Comparison of ENCODE assay signal across 23 cellular contexts in genomic region chr10:103428989-103429643, GRCh38. TPM values are rescaled to one million over a fixed set of nuclear protein-coding genes. Genes with fewer than 3 reads are reported as not detected.
DNase-seq lines count a peak whose midpoint lies in the region; ATAC-seq lines count a peak whose summit lies in the region.
"Had no signal": no experiment of that assay in that cellular context is flagged by ENCODE, and none has a peak within 500 bp of the region (broad histone marks: within the 10 kb centered on the region; RNA-seq: fewer than 3 reads in every experiment).

No MANE protein-coding gene starts in this region.

- H3K4me3 ChIP-seq in CD8-positive, alpha-beta memory T cell (ENCODE audit: low read length) = no peak overlapping the region
- no peak overlapping the region for H3K4me3 ChIP-seq in naive thymus-derived CD4-positive, alpha-beta T cell (ENCODE audit: low read length)
- H3K4me3 ChIP-seq: hepatocyte, SJSA1, skin epidermis had no signal

- H3K27me3 ChIP-seq in CD8-positive, alpha-beta memory T cell (ENCODE audit: insufficient read depth, low read length, poor library complexity, severe bottlenecking) = no peaks in the 10 kb centered on the region
- no peaks in the 10 kb centered on the region for H3K27me3 ChIP-seq in naive thymus-derived CD4-positive, alpha-beta T cell (ENCODE audit: control insufficient read depth in 2 of 2, insufficient read depth in 2 of 2, low read length in 2 of 2)
- H3K27me3 ChIP-seq: foreskin keratinocyte, hepatocyte, neutrophil, SJSA1 had no signal

- H3K36me3 ChIP-seq in CD8-positive, alpha-beta memory T cell (ENCODE audit: insufficient read depth, low read length) = peaks cover 27% of the 10 kb centered on the region
- H3K36me3 ChIP-seq in naive thymus-derived CD4-positive, alpha-beta T cell (ENCODE audit: control insufficient read depth in 2 of 3, insufficient read depth in 3 of 3, low read length in 3 of 3) = peaks cover 0 to 59% (median 6%) of the 10 kb centered on the region in 3 experiments

- POLR2A ChIA-PET in CD8-positive, alpha-beta memory T cell (lab: Charles Lee) = no interaction called here
- POLR2A ChIA-PET in activated CD4-positive, alpha-beta memory T cell treated with anti-CD3 and anti-CD28 coated beads, Interleukin-2, amount 10 ng/mL, durations not matched to agents 7 days and 5 days (lab: Charles Lee) = interaction anchor here (1.1 kb wide), 1 partner anchor 22 kb away, joined by 3 read pairs; no protein-coding TSS in a partner anchor
- POLR2A ChIA-PET in naive thymus-derived CD4-positive, alpha-beta T cell (lab: Charles Lee) = no interaction called here

- intact Hi-C loops in naive thymus-derived CD4-positive, alpha-beta T cell (cut with micrococcal nuclease) = loop anchor here (1.0 to 2.0 kb wide), 3 partner anchors 23 to 60 kb away; partner anchors contain the start of gene CALHM2 (in 1 of the 2)

- CTCF ChIA-PET in activated naive CD4-positive, alpha-beta T cell treated with anti-CD3 and anti-CD28 coated beads, Interleukin-2, amount 10 ng/mL, durations not matched to agents 7 days and 5 days (lab: Charles Lee) = no interaction called here
- CTCF ChIA-PET in CD8-positive, alpha-beta memory T cell (lab: Charles Lee) = no interaction called here
- CTCF ChIA-PET in activated CD4-positive, alpha-beta memory T cell treated with anti-CD3 and anti-CD28 coated beads, Interleukin-2, amount 10 ng/mL, durations not matched to agents 7 days and 5 days (lab: Charles Lee) = interaction anchor here (0.9 to 1.8 kb wide), 2 partner anchors 12 to 22 kb away, joined by 3 to 6 read pairs; no protein-coding TSS in a partner anchor
- CTCF ChIA-PET in naive thymus-derived CD4-positive, alpha-beta T cell (lab: Charles Lee) = no interaction called here

- peak overlapping the region; percentile 85 for H3K27ac Mint-ChIP-seq in activated naive CD4-positive, alpha-beta T cell treated with anti-CD3 and anti-CD28 coated beads, Interleukin-2, amount 10 ng/mL, durations not matched to agents 7 days and 5 days
- H3K27ac Mint-ChIP-seq in CD8-positive, alpha-beta memory T cell = peak overlapping the region in 6 of 8 donors; percentile 8 to 78 (median 66)
- H3K27ac Mint-ChIP-seq in activated CD4-positive, alpha-beta memory T cell treated with anti-CD3 and anti-CD28 coated beads, Interleukin-2, amount 10 ng/mL, durations not matched to agents 7 days and 5 days = peak overlapping the region; percentile 89
- peak overlapping the region in 7 of 9 donors; percentile 7 to 58 (median 26) for H3K27ac Mint-ChIP-seq in naive thymus-derived CD4-positive, alpha-beta T cell

- peaks cover 71% of the 10 kb centered on the region for H3K36me3 Mint-ChIP-seq in activated naive CD4-positive, alpha-beta T cell treated with anti-CD3 and anti-CD28 coated beads, Interleukin-2, amount 10 ng/mL, durations not matched to agents 7 days and 5 days
- H3K36me3 Mint-ChIP-seq in CD8-positive, alpha-beta memory T cell = peaks cover 7 to 85% (median 18%) of the 10 kb centered on the region in 3 donors
- peaks cover 70% of the 10 kb centered on the region for H3K36me3 Mint-ChIP-seq in activated CD4-positive, alpha-beta memory T cell treated with anti-CD3 and anti-CD28 coated beads, Interleukin-2, amount 10 ng/mL, durations not matched to agents 7 days and 5 days (ENCODE audit: low read depth)
- peaks cover 16 to 58% (median 33%) of the 10 kb centered on the region in 5 donors for H3K36me3 Mint-ChIP-seq in naive thymus-derived CD4-positive, alpha-beta T cell

- H3K4me1 Mint-ChIP-seq in activated naive CD4-positive, alpha-beta T cell treated with anti-CD3 and anti-CD28 coated beads, Interleukin-2, amount 10 ng/mL, durations not matched to agents 7 days and 5 days = peaks cover 71% of the 10 kb centered on the region
- H3K4me1 Mint-ChIP-seq in CD8-positive, alpha-beta memory T cell = peaks cover 21 to 29% (median 28%) of the 10 kb centered on the region in 3 donors
- H3K4me1 Mint-ChIP-seq in activated CD4-positive, alpha-beta memory T cell treated with anti-CD3 and anti-CD28 coated beads, Interleukin-2, amount 10 ng/mL, durations not matched to agents 7 days and 5 days = peaks cover 64% of the 10 kb centered on the region
- H3K4me1 Mint-ChIP-seq in naive thymus-derived CD4-positive, alpha-beta T cell = peaks cover 16 to 58% (median 40%) of the 10 kb centered on the region in 7 donors

- H3K27me3 Mint-ChIP-seq in activated naive CD4-positive, alpha-beta T cell treated with anti-CD3 and anti-CD28 coated beads, Interleukin-2, amount 10 ng/mL, durations not matched to agents 7 days and 5 days = no peaks in the 10 kb centered on the region
- H3K27me3 Mint-ChIP-seq in CD8-positive, alpha-beta memory T cell = no peaks in the 10 kb centered on the region
- no peaks in the 10 kb centered on the region for H3K27me3 Mint-ChIP-seq in activated CD4-positive, alpha-beta memory T cell treated with anti-CD3 and anti-CD28 coated beads, Interleukin-2, amount 10 ng/mL, durations not matched to agents 7 days and 5 days
- H3K27me3 Mint-ChIP-seq in naive thymus-derived CD4-positive, alpha-beta T cell = no peaks in the 10 kb centered on the region

- H3K4me3 Mint-ChIP-seq in activated naive CD4-positive, alpha-beta T cell treated with anti-CD3 and anti-CD28 coated beads, Interleukin-2, amount 10 ng/mL, durations not matched to agents 7 days and 5 days = peak overlapping the region; percentile 51
- peak overlapping the region in 3 of 7 donors; percentile 16 to 29 (median 23) for H3K4me3 Mint-ChIP-seq in CD8-positive, alpha-beta memory T cell
- H3K4me3 Mint-ChIP-seq in activated CD4-positive, alpha-beta memory T cell treated with anti-CD3 and anti-CD28 coated beads, Interleukin-2, amount 10 ng/mL, durations not matched to agents 7 days and 5 days = no peak overlapping the region
- H3K4me3 Mint-ChIP-seq in naive thymus-derived CD4-positive, alpha-beta T cell = peak overlapping the region; percentile 50 to 81 (median 68)

- H3K9me3 Mint-ChIP-seq in activated naive CD4-positive, alpha-beta T cell treated with anti-CD3 and anti-CD28 coated beads, Interleukin-2, amount 10 ng/mL, durations not matched to agents 7 days and 5 days = no peaks in the 10 kb centered on the region
- no peaks in the 10 kb centered on the region for H3K9me3 Mint-ChIP-seq in CD8-positive, alpha-beta memory T cell
- H3K9me3 Mint-ChIP-seq in activated CD4-positive, alpha-beta memory T cell treated with anti-CD3 and anti-CD28 coated beads, Interleukin-2, amount 10 ng/mL, durations not matched to agents 7 days and 5 days = no peaks in the 10 kb centered on the region
- H3K9me3 Mint-ChIP-seq in naive thymus-derived CD4-positive, alpha-beta T cell = no peaks in the 10 kb centered on the region

- peak; percentile 36 for ATAC-seq in naive thymus-derived CD4-positive, alpha-beta T cell
- ATAC-seq in HG03045 (IDR thresholded peaks at IDR 0.05; ENCODE audit: unreplicated experiment) = no peak
- ATAC-seq: foreskin keratinocyte had no signal

- DNase-seq in activated naive CD4-positive, alpha-beta T cell treated with anti-CD3 and anti-CD28 coated beads, Interleukin-2, amount 10 ng/mL, durations not matched to agents 7 days and 5 days = no peak
- DNase-seq in activated naive CD4-positive, alpha-beta T cell treated with Interleukin-2 at 50 U/mL for 16 hours = no peak
- DNase-seq in CD8-positive, alpha-beta memory T cell = peak in 1 of 5 donors; percentile 21
- no peak for DNase-seq in activated CD4-positive, alpha-beta memory T cell treated with anti-CD3 and anti-CD28 coated beads, Interleukin-2, amount 10 ng/mL, durations not matched to agents 7 days and 5 days
- peak in 5 of 9 donors; percentile 26 to 37 (median 33) for DNase-seq in naive thymus-derived CD4-positive, alpha-beta T cell
- no peak for DNase-seq in mucosa of gallbladder (ENCODE audit: low spot score)
- DNase-seq in activated CD4-positive, CD25-positive, alpha-beta regulatory T cell (lab: John Stamatoyannopoulos, UW) = no peak
- DNase-seq: anterior cingulate cortex; foreskin keratinocyte; H7; IMR-90; NCI-H1436 treated with DMSO at 0.1 percent for 48 hours; stimulated activated CD4-positive, alpha-beta T cell treated with anti-CD3 and anti-CD28 coated beads, Interleukin-1b, Interleukin-23, amount 100 ng/mL, for 48 hours had no signal

- no peaks in the 10 kb centered on the region for H3K9me3 ChIP-seq in CD8-positive, alpha-beta memory T cell (ENCODE audit: low read length)
- H3K9me3 ChIP-seq in naive thymus-derived CD4-positive, alpha-beta T cell (ENCODE audit: control insufficient read depth in 2 of 3, low read length in 3 of 3) = no peaks in the 10 kb centered on the region
- H3K9me3 ChIP-seq: neutrophil, SJSA1 had no signal

- H3K4me1 ChIP-seq in CD8-positive, alpha-beta memory T cell (ENCODE audit: insufficient read depth, low read length) = peaks cover 28% of the 10 kb centered on the region
- peaks cover 0 to 18% of the 10 kb centered on the region in 2 donors for H3K4me1 ChIP-seq in naive thymus-derived CD4-positive, alpha-beta T cell (ENCODE audit: control insufficient read depth in 2 of 2, insufficient read depth in 2 of 2, low read length in 2 of 2)
- H3K4me1 ChIP-seq: foreskin keratinocyte, SJSA1 had no signal

- no peak overlapping the region for H3K27ac ChIP-seq in CD8-positive, alpha-beta memory T cell (ENCODE audit: low read depth, low read length)
- no peak overlapping the region for H3K27ac ChIP-seq in naive thymus-derived CD4-positive, alpha-beta T cell (ENCODE audit: low read depth, low read length)
- H3K27ac ChIP-seq: foreskin keratinocyte, hepatocyte, neutrophil, SJSA1 had no signal

RNA-seq across cellular contexts. Expression of gene CALHM2, which starts 23.1 kb away (rescaled TPM):
- total RNA-seq in CD8-positive, alpha-beta memory T cell = 10 to 100 TPM; 20.4 to 22.2 TPM
- polyA plus RNA-seq in CD8-positive, alpha-beta memory T cell = 92.7 TPM
- total RNA-seq in activated CD4-positive, alpha-beta memory T cell treated with anti-CD3 and anti-CD28 coated beads, Interleukin-2, amount 10 ng/mL, durations not matched to agents 7 days and 5 days = 100 to 1,000 TPM; 135 to 138 TPM
- 10 to 100 TPM in 4 of 5 experiments, 1 to 10 TPM in 1; 3.4 to 67.2 (median 19.3) TPM for total RNA-seq in naive thymus-derived CD4-positive, alpha-beta T cell
- polyA plus RNA-seq in naive thymus-derived CD4-positive, alpha-beta T cell = 1 to 10 TPM; 2.0 to 6.4 TPM
- total RNA-seq in mucosa of gallbladder = 24.8 TPM
- total RNA-seq: SJSA1 had no signal

RNA-seq across cellular contexts. Expression of gene CALHM1, which starts 29.6 kb away (rescaled TPM):
- total RNA-seq in CD8-positive, alpha-beta memory T cell = not detected
- not detected for polyA plus RNA-seq in CD8-positive, alpha-beta memory T cell
- under 1 TPM; 0.58 to 0.73 TPM for total RNA-seq in activated CD4-positive, alpha-beta memory T cell treated with anti-CD3 and anti-CD28 coated beads, Interleukin-2, amount 10 ng/mL, durations not matched to agents 7 days and 5 days
- total RNA-seq in naive thymus-derived CD4-positive, alpha-beta T cell = not detected
- polyA plus RNA-seq in naive thymus-derived CD4-positive, alpha-beta T cell = not detected
- not detected for total RNA-seq in mucosa of gallbladder
- total RNA-seq: cardiac septum, foreskin keratinocyte, hepatocyte, IMR-90, liver, pulmonary artery endothelial cell, SJSA1 had no signal
- polyA plus RNA-seq: AG04450, esophagus, foreskin keratinocyte, IMR-90, liver had no signal

RNA-seq across cellular contexts. Expression of gene PDCD11, which starts 32.7 kb away (rescaled TPM):
- total RNA-seq in CD8-positive, alpha-beta memory T cell = 10 to 100 TPM; 88.5 to 91.3 TPM
- 16.4 TPM for polyA plus RNA-seq in CD8-positive, alpha-beta memory T cell
- total RNA-seq in activated CD4-positive, alpha-beta memory T cell treated with anti-CD3 and anti-CD28 coated beads, Interleukin-2, amount 10 ng/mL, durations not matched to agents 7 days and 5 days = 10 to 100 TPM; 38.9 to 39.6 TPM
- total RNA-seq in naive thymus-derived CD4-positive, alpha-beta T cell = 10 to 100 TPM; 28.8 to 56.3 (median 38.8) TPM
- 10 to 100 TPM in 1 of 2 donors, 1 to 10 TPM in 1; 7.5 to 15.9 TPM for polyA plus RNA-seq in naive thymus-derived CD4-positive, alpha-beta T cell
- total RNA-seq in mucosa of gallbladder = 19.5 TPM

RNA-seq across cellular contexts. Expression of gene ATP5MK, which starts 32.8 kb away (rescaled TPM):
- 100 to 1,000 TPM; 438 to 454 TPM for total RNA-seq in CD8-positive, alpha-beta memory T cell
- polyA plus RNA-seq in CD8-positive, alpha-beta memory T cell = 553 TPM
- total RNA-seq in activated CD4-positive, alpha-beta memory T cell treated with anti-CD3 and anti-CD28 coated beads, Interleukin-2, amount 10 ng/mL, durations not matched to agents 7 days and 5 days = 100 to 1,000 TPM; 299 to 315 TPM
- 100 to 1,000 TPM; 106 to 334 (median 120) TPM for total RNA-seq in naive thymus-derived CD4-positive, alpha-beta T cell
- polyA plus RNA-seq in naive thymus-derived CD4-positive, alpha-beta T cell = 100 to 1,000 TPM; 339 to 525 TPM
- 309 TPM for total RNA-seq in mucosa of gallbladder

RNA-seq across cellular contexts. Expression of gene CALHM3, which starts 49.9 kb away (rescaled TPM):
- not detected for total RNA-seq in CD8-positive, alpha-beta memory T cell
- polyA plus RNA-seq in CD8-positive, alpha-beta memory T cell = not detected
- total RNA-seq in activated CD4-positive, alpha-beta memory T cell treated with anti-CD3 and anti-CD28 coated beads, Interleukin-2, amount 10 ng/mL, durations not matched to agents 7 days and 5 days = under 1 TPM; 0.48 to 0.53 TPM
- total RNA-seq in naive thymus-derived CD4-positive, alpha-beta T cell = not detected
- not detected for polyA plus RNA-seq in naive thymus-derived CD4-positive, alpha-beta T cell
- total RNA-seq in mucosa of gallbladder = not detected
- total RNA-seq: cardiac septum, foreskin keratinocyte, hepatocyte, IMR-90, pulmonary artery endothelial cell, SJSA1 had no signal
- polyA plus RNA-seq: AG04450, esophagus, foreskin keratinocyte, hepatocyte, IMR-90, liver had no signal

Comparison
In these comparisons a context has a peak if more than half of its experiments do, and no peak if none do; other contexts are left out.
1. DNase-seq: peak in naive thymus-derived CD4-positive, alpha-beta T cell (5 of 9); none in activated naive CD4-positive, alpha-beta T cell treated with anti-CD3 and anti-CD28 coated beads, Interleukin-2, amount 10 ng/mL, durations not matched to agents 7 days and 5 days (single experiment), activated naive CD4-positive, alpha-beta T cell treated with Interleukin-2 at 50 U/mL for 16 hours (single experiment), activated CD4-positive, alpha-beta memory T cell treated with anti-CD3 and anti-CD28 coated beads, Interleukin-2, amount 10 ng/mL, durations not matched to agents 7 days and 5 days (single experiment), mucosa of gallbladder (single experiment) and activated CD4-positive, CD25-positive, alpha-beta regulatory T cell (0 of 4).
2. H3K27ac Mint-ChIP-seq: peak in every context shown above with its lines; median percentile 89 in activated CD4-positive, alpha-beta memory T cell treated with anti-CD3 and anti-CD28 coated beads, Interleukin-2, amount 10 ng/mL, durations not matched to agents 7 days and 5 days; 85 in activated naive CD4-positive, alpha-beta T cell treated with anti-CD3 and anti-CD28 coated beads, Interleukin-2, amount 10 ng/mL, durations not matched to agents 7 days and 5 days; 66 in CD8-positive, alpha-beta memory T cell; 26 in naive thymus-derived CD4-positive, alpha-beta T cell.